Comparison of ENCODE assay signal across 17 cellular contexts in the genomic region with DNA sequence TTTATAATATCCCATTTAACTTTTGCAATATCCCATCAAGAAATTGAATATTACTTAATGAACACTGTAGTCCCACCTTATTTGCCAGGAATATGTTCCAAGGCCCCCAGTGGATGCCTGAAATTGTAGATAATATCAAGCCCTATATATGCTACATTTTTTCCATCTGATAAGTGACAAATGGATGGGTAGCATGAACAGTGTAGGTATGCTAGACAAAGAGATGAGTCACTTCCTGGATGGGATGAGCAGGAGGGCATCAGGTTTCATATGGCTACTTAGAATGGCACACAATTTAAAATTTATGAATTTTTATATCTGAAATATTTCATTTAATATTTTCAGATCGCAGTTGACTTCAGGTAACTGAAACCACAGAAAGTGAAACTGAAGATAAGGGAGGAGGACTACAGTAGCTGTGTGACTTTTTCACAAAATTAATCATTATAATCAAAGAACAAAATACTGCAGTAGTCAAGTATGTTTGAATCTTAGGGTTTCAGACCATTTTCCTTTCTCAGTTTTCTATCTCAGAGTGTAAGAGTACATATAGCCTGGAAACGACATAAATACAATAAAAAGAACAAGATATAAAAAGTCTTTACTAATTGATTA.
DNase-seq lines count a peak whose midpoint lies in the region; ATAC-seq and TF ChIP-seq lines count a peak whose summit lies in the region.
"Had no signal": no experiment of that assay in that cellular context is flagged by ENCODE, and none has a peak within 500 bp of the region (broad histone marks: within the 10 kb centered on the region; RNA-seq: fewer than 3 reads in every experiment).

No MANE protein-coding gene starts in this region.

- intact Hi-C loops in Panc1 (cut with micrococcal nuclease; ENCODE audit: unreplicated experiment) = loop anchor here (5.0 kb wide), 1 partner anchor 358 kb away; no protein-coding TSS in a partner anchor
- intact Hi-C loops in posterior cingulate gyrus (cut with DNase I) = no loop called here

- no peak overlapping the region for H3K9ac ChIP-seq in fibroblast of lung (ENCODE audit: insufficient read depth, low read length)

- in situ Hi-C loops in Panc1 (cut with HindIII; ENCODE audit: low pct_unique_long_range_greater_than_20kb, low sequenced_read_pairs) = no loop called here

- ATAC-seq in HG03432 (IDR thresholded peaks at IDR 0.05; ENCODE audit: unreplicated experiment) (peak; percentile 74), Panc1 (peak; percentile 60; the same call in 1 of the 2 replicates), GM21723 (IDR thresholded peaks at IDR 0.05; ENCODE audit: unreplicated experiment) (no peak)
- ATAC-seq: right lobe of liver had no signal

- H2AFZ ChIP-seq in fibroblast of lung (ENCODE audit: low read length) = no peak overlapping the region

- H3K4me1 ChIP-seq in Panc1 (ENCODE audit: control insufficient read depth, insufficient read depth, low read length) (peaks cover 13% of the 10 kb centered on the region; the same call in 1 of the 2 replicates), fibroblast of lung (ENCODE audit: control insufficient read depth, extremely low read depth, insufficient read depth, low read length) (no peaks in the 10 kb centered on the region)
- H3K4me1 ChIP-seq: adrenal gland, right lobe of liver, tibial nerve had no signal

- H3K4me2 ChIP-seq in fibroblast of lung (ENCODE audit: extremely low read depth, insufficient read depth, low read length) = peak overlapping the region; percentile 3

- H3K4me3 ChIP-seq in Panc1 (ENCODE audit: low read depth in 2 of 2, low read length in 2 of 2) (peak overlapping the region in 1 of 2 experiments; percentile 10; a peak in 1 of 4 replicates), fibroblast of lung (replicated peaks in 1 of 4; ENCODE audit: control extremely low read depth in 1 of 4, insufficient read depth in 1 of 4, low read depth in 3 of 4, low read length in 4 of 4) (no peak overlapping the region)
- H3K4me3 ChIP-seq: adrenal gland, HAP-1, right lobe of liver, tibial nerve had no signal

- POLR2A ChIA-PET in Panc1 (lab: Charles Lee) = no interaction called here

- CTCF ChIA-PET in Panc1 (lab: Charles Lee) = no interaction called here

- H3K9me3 ChIP-seq in Panc1 (ENCODE audit: control insufficient read depth, insufficient read depth, low read depth, low read length) (no peaks in the 10 kb centered on the region), fibroblast of lung (ENCODE audit: control insufficient read depth, insufficient read depth, low read depth, low read length) (no peaks in the 10 kb centered on the region)
- H3K9me3 ChIP-seq: adrenal gland, HAP-1, right lobe of liver, tibial nerve had no signal

- no peak for TF ChIP-seq CTCF in Panc1 (IDR thresholded peaks at IDR 0.05)
- no peak for TF ChIP-seq CTCF in fibroblast of lung (conservative IDR thresholded peaks at IDR 0.05 in 1 of 2, IDR thresholded peaks at IDR 0.05 in 1 of 2; ENCODE audit: low read depth in 1 of 2, low read length in 2 of 2)

- no peaks in the 10 kb centered on the region for H4K20me1 ChIP-seq in fibroblast of lung (ENCODE audit: control insufficient read depth, extremely low read depth, insufficient read depth, low read length)

- H3K27me3 ChIP-seq in Panc1 (ENCODE audit: control insufficient read depth, insufficient read depth, low read length) = no peaks in the 10 kb centered on the region
- H3K27me3 ChIP-seq in fibroblast of lung (ENCODE audit: control insufficient read depth, insufficient read depth, low read length) = no peaks in the 10 kb centered on the region
- H3K27me3 ChIP-seq: adrenal gland, right lobe of liver, tibial nerve had no signal

- peak; percentile 87 for DNase-seq in DMS53 (lab: John Stamatoyannopoulos, UW)
- no peak for DNase-seq in Panc1 (ENCODE audit: low read depth, low spot score)
- peak in 1 of 2 donors; percentile 55 for DNase-seq in fibroblast of lung (ENCODE audit: low read depth in 2 of 2)
- no peak for DNase-seq in posterior cingulate gyrus
- no peak for DNase-seq in NCI-H526 (lab: John Stamatoyannopoulos, UW)
- no peak for DNase-seq in activated CD4-positive, alpha-beta T cell treated with anti-CD3 and anti-CD28 coated beads for 4 hours
- DNase-seq: activated CD4-positive, alpha-beta T cell treated with anti-CD3 and anti-CD28 coated beads, Interleukin-2, amount 50 U/mL, for 48 hours; activated T-cell treated with anti-CD3 and anti-CD28 coated beads, Interleukin-2, amount 50 U/mL, for 48 hours; adrenal gland; Calu3; right lobe of liver; stimulated activated CD4-positive, alpha-beta T cell treated with anti-CD3 and anti-CD28 coated beads, Interleukin-2, amount 100 ng/mL, for 48 hours; stimulated activated CD8-positive, alpha-beta memory T cell treated with anti-CD3 and anti-CD28 coated beads, Interleukin-4, amount 100 ng/mL, for 48 hours had no signal

- no peaks in the 10 kb centered on the region for H3K36me3 ChIP-seq in Panc1 (ENCODE audit: control insufficient read depth, insufficient read depth, low read length)
- H3K36me3 ChIP-seq in fibroblast of lung (ENCODE audit: control insufficient read depth, insufficient read depth, low read length) = no peaks in the 10 kb centered on the region
- H3K36me3 ChIP-seq: adrenal gland, HAP-1, right lobe of liver, tibial nerve had no signal

- H3K27ac ChIP-seq in Panc1 (ENCODE audit: low read length) = peak overlapping the region; percentile 75
- H3K27ac ChIP-seq in fibroblast of lung (ENCODE audit: insufficient read depth, low read length) = no peak overlapping the region
- H3K27ac ChIP-seq: adrenal gland, right lobe of liver, tibial nerve had no signal

- BruUV-seq in Panc1 (replicated peaks; lab: Mats Ljungman, UMichigan) = no TSS peak

- H3K79me2 ChIP-seq in fibroblast of lung (ENCODE audit: control insufficient read depth, insufficient read depth, low read length) = no peaks in the 10 kb centered on the region
